Comparison of ENCODE assay signal across 18 cellular contexts in the genomic region with DNA sequence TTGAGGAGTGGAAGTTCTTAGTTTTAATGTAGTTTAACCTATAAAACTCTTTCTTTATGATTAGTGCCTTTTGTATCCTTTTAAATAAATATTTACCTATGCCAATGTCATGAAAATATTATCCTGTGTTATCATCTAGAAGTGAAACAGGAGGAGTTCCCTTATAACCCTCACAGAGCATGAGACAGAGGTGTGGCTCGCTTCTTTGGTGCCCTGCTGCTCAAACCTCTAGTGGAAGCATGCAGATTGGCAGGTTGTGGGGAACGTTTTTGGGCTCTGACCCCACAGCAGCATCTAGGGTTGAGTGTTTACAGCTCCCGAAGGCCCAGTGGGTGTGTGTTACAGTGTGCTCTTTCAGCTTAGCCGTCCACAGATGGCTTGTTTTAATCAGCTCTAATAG.
"Had no signal": no experiment of that assay in that cellular context is flagged by ENCODE, and none has a peak within 500 bp of the region (broad histone marks: within the 10 kb centered on the region; RNA-seq: fewer than 3 reads in every experiment).

No MANE protein-coding gene starts in this region.

- DNase-seq: KBM-7; MG63; NCI-H1092 treated with DMSO at 0.1 percent for 48 hours; NCI-H1436; NCI-H187; NCI-H2029; NCI-H2081 treated with DMSO at 0.1 percent for 48 hours; NCI-H2171 treated with DMSO at 0.1 percent for 48 hours; NCI-H345; NCI-H446 treated with DMSO at 0.1 percent for 48 hours; NCI-H510A treated with DMSO at 0.1 percent for 48 hours; NCI-H774; NK-92 treated with Interleukin-12 subunit alpha and Interleukin-12 subunit beta, amount 100 ng/mL, for 24 hours; PC-9; Peyer's patch; SHP77 treated with DMSO at 0.1 percent for 48 hours; SJCRH30; T-helper 1 cell had no signal

- H3K36me3 ChIP-seq: MG63, Peyer's patch, SJCRH30 had no signal

- H3K27ac ChIP-seq: PC-9, Peyer's patch, SJCRH30 had no signal

- H3K27me3 ChIP-seq: MG63, Peyer's patch, SJCRH30 had no signal

- H3K4me3 ChIP-seq: MG63, PC-9, Peyer's patch, SJCRH30 had no signal

- H3K9me3 ChIP-seq: MG63, Peyer's patch, SJCRH30 had no signal
